Comparison of ENCODE assay signal across 1 cellular context in the genomic region with DNA sequence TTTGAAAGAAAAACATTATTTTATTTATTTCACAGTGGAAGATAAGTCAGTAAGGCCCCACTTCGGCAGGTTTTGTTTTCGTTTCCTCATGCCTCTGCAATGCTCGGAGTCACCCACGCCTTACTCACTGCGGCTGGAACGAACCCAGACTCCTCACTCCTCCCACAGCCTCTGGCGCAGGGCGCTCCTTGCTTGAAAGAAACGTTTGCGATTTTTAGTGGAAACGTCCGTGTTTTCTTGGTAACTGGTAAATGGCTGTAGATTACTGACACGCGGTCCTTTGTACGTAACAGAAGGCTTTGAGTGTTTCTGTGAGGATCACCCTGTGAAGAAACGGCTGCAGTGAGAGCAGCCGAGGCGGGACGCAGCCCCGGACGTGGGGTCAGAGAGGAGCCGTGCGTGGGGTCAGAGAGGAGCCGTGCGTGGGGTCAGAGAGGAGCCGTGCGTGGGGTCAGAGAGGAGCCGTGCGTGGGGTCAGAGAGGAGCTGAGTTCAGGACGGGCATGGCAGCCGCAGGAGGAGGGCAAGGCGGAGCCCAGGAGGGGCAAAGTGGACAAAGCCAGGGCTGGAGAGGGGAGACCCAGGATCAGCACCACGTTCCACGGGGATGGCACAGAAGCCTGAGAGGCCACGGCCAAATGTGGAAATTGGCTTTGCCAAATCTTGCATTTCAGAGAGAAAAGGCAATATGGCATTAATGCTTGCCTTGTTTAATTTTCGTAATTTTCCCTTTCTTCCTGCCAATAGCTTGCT.
TF ChIP-seq lines count a peak whose summit lies in the region.

No MANE protein-coding gene starts in this region.

TF ChIP-seq in GM12878, 131 proteins besides CTCF, POLR2A, EP300 and RAD21 (continued from another document):
- no peak for TF ChIP-seq REST (IDR thresholded peaks at IDR 0.05; ENCODE audit: low read depth, low read length)
- no peak for TF ChIP-seq STAT1 (conservative IDR thresholded peaks at IDR 0.05)
- peak; percentile 64 for TF ChIP-seq NR2F1 (conservative IDR thresholded peaks at IDR 0.05)
- no peak for TF ChIP-seq ZNF274 (IDR thresholded peaks at IDR 0.05; ENCODE audit: insufficient read depth, insufficient read length)
- TF ChIP-seq NR2C1 (IDR thresholded peaks at IDR 0.05): peak; percentile 92
- no peak for TF ChIP-seq HDAC6 (IDR thresholded peaks at IDR 0.05; ENCODE audit: unreplicated experiment)
- TF ChIP-seq RELA (IDR thresholded peaks at IDR 0.05; ENCODE audit: borderline replicate concordance, partially characterized antibody): no peak
- TF ChIP-seq DPF2 (IDR thresholded peaks at IDR 0.05): no peak
- no peak for TF ChIP-seq TARDBP (IDR thresholded peaks at IDR 0.05; ENCODE audit: borderline replicate concordance)
